Comparison of ENCODE assay signal across 22 cellular contexts in the genomic region with DNA sequence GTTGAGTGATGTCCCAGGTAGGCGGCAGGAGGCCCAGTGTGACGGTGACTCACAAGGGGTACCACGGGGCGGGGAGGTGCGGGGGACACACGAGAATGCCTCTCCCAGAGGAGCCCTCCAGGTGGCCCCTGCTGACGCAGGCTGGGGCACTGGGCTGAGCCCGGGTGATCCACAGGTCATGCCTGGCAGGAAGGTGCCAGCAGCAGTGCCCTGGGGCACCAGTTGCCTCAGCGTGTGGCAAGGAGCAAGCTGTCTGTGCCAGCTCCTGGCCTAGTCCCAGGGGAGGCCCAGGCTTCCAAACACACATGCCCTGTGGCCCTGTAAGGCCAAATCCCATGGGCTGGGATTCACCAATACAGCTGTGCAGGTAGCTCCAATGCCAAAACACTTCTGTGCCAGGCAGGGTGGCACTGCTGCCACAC. TPM values are rescaled to one million over a fixed set of nuclear protein-coding genes. Genes with fewer than 3 reads are reported as not detected.
DNase-seq lines count a peak whose midpoint lies in the region; ATAC-seq and TF ChIP-seq lines count a peak whose summit lies in the region.
"Had no signal": no experiment of that assay in that cellular context is flagged by ENCODE, and none has a peak within 500 bp of the region (broad histone marks: within the 10 kb centered on the region; RNA-seq: fewer than 3 reads in every experiment).

No MANE protein-coding gene starts in this region.

- peaks cover 34% of the 10 kb centered on the region for H3K36me3 Mint-ChIP-seq in osteocyte (ENCODE audit: unreplicated experiment)

- no peak overlapping the region for H3K9ac ChIP-seq in mammary epithelial cell (ENCODE audit: insufficient read depth, low read length)
- H3K9ac ChIP-seq in subcutaneous abdominal adipose tissue (ENCODE audit: low read length in 5 of 5): no peak overlapping the region

- H3K27me3 Mint-ChIP-seq in osteocyte (ENCODE audit: unreplicated experiment): no peaks in the 10 kb centered on the region
- H3K27me3 Mint-ChIP-seq: CD4-positive, CD25-positive, alpha-beta regulatory T cell; dendritic cell treated with granulocyte-macrophage colony-stimulating factor and Interleukin-4, amounts not matched to agents 40 ng/mL and 50 ng/mL, for 4 days had no signal

- no peak overlapping the region for H3K27ac ChIP-seq in mammary epithelial cell (ENCODE audit: insufficient read depth, low read depth, low read length)
- H3K27ac ChIP-seq in subcutaneous abdominal adipose tissue (ENCODE audit: low read depth, low read length): peak overlapping the region; percentile 76
- H3K27ac ChIP-seq: ascending aorta, vagina, WERI-Rb-1 had no signal

- peaks cover 32% of the 10 kb centered on the region for H3K4me1 Mint-ChIP-seq in osteocyte (ENCODE audit: unreplicated experiment)

- peaks cover 45% of the 10 kb centered on the region for H3K79me2 ChIP-seq in mammary epithelial cell (ENCODE audit: insufficient read depth, low read length)

- DNase-seq in NCI-H2171 (lab: John Stamatoyannopoulos, UW) (peak; percentile 17), mammary epithelial cell (peak; percentile 66), kidney tubule cell (ENCODE audit: low spot score) (peak; percentile 93), NCI-H2029 (lab: John Stamatoyannopoulos, UW) (no peak), osteocyte (ENCODE audit: extremely low spot score, unreplicated experiment) (no peak)
- DNase-seq: activated CD8-positive, alpha-beta memory T cell treated with anti-CD3 and anti-CD28 coated beads for 24 hours; activated gamma-delta T cell; CD4-positive, CD25-positive, alpha-beta regulatory T cell; IMR-90; mesenchymal stem cell; NCI-H1092 treated with DMSO at 0.1 percent for 48 hours; NCI-H510A treated with DMSO at 0.1 percent for 48 hours; WERI-Rb-1 had no signal

- dilution Hi-C loops in mammary epithelial cell (cut with HindIII; ENCODE audit: low sequenced_read_pairs): no loop called here

- H3K9me3 Mint-ChIP-seq in osteocyte (ENCODE audit: unreplicated experiment): no peaks in the 10 kb centered on the region
- H3K9me3 Mint-ChIP-seq: CD4-positive, CD25-positive, alpha-beta regulatory T cell; dendritic cell treated with granulocyte-macrophage colony-stimulating factor and Interleukin-4, amounts not matched to agents 40 ng/mL and 50 ng/mL, for 4 days; neural crest cell; stimulated activated effector memory CD8-positive, alpha-beta T cell treated with anti-CD3 and anti-CD28 coated beads, Interleukin-12 subunit alpha, Interleukin-12 subunit beta, amount 100 ng/mL, for 72 hours had no signal

- in situ Hi-C loops in mammary epithelial cell (cut with MboI; ENCODE audit: low sequenced_read_pairs in 2 of 2): no loop called here

- TF ChIP-seq CTCF in mammary epithelial cell (conservative IDR thresholded peaks at IDR 0.05 in 1 of 2, IDR thresholded peaks at IDR 0.05 in 1 of 2; ENCODE audit: extremely low read depth in 1 of 2, insufficient read depth in 1 of 2, low read depth in 1 of 2, low read length in 2 of 2) (no peak), osteocyte (IDR thresholded peaks at IDR 0.05) (no peak)

- no TSS peak for BruUV-seq in mammary epithelial cell (replicated peaks; lab: Mats Ljungman, UMichigan)

- no peak overlapping the region for H3K27ac Mint-ChIP-seq in osteocyte (ENCODE audit: unreplicated experiment)
- H3K27ac Mint-ChIP-seq: CD4-positive, CD25-positive, alpha-beta regulatory T cell; dendritic cell treated with granulocyte-macrophage colony-stimulating factor and Interleukin-4, amounts not matched to agents 40 ng/mL and 50 ng/mL, for 4 days; GM23338 had no signal

- H2AFZ ChIP-seq in mammary epithelial cell (ENCODE audit: low read depth, low read length): no peak overlapping the region
- H2AFZ ChIP-seq: GM23338 had no signal

- H3K4me1 ChIP-seq in mammary epithelial cell (ENCODE audit: insufficient read depth, low read length) (peaks cover 11% of the 10 kb centered on the region), subcutaneous abdominal adipose tissue (ENCODE audit: control insufficient read depth in 5 of 5, insufficient read depth in 5 of 5, low read length in 5 of 5) (peaks cover 0 to 62% (median 52%) of the 10 kb centered on the region in 5 donors)
- H3K4me1 ChIP-seq: ascending aorta had no signal

- no peak overlapping the region for H3K4me2 ChIP-seq in mammary epithelial cell (ENCODE audit: insufficient read depth, low read depth, low read length)
- H3K4me2 ChIP-seq: GM23338 had no signal

- CTCF ChIA-PET in mammary epithelial cell (lab: Charles Lee; ENCODE audit: low non-redundant PET): no interaction called here

- no peak overlapping the region for H3K4me3 Mint-ChIP-seq in osteocyte (ENCODE audit: unreplicated experiment)
- H3K4me3 Mint-ChIP-seq: dendritic cell treated with granulocyte-macrophage colony-stimulating factor and Interleukin-4, amounts not matched to agents 40 ng/mL and 50 ng/mL, for 4 days; GM23338; neural crest cell; stimulated activated effector memory CD8-positive, alpha-beta T cell treated with anti-CD3 and anti-CD28 coated beads, Interleukin-12 subunit alpha, Interleukin-12 subunit beta, amount 100 ng/mL, for 72 hours had no signal

- ATAC-seq in HG02763 (IDR thresholded peaks at IDR 0.05; ENCODE audit: unreplicated experiment): no peak
- ATAC-seq: GM23338; stimulated activated effector memory CD8-positive, alpha-beta T cell treated with anti-CD3 and anti-CD28 coated beads, Interleukin-12 subunit alpha, Interleukin-12 subunit beta, amount 100 ng/mL, for 72 hours had no signal

- H3K36me3 ChIP-seq in mammary epithelial cell (ENCODE audit: insufficient read depth, low read length) (peaks cover 6% of the 10 kb centered on the region), subcutaneous abdominal adipose tissue (ENCODE audit: control insufficient read depth in 5 of 5, insufficient read depth in 5 of 5, low read length in 5 of 5) (peaks cover 0 to 45% (median 39%) of the 10 kb centered on the region in 5 donors)

- WGBS in mammary epithelial cell (ENCODE audit: low coverage, missing lambda C conversion rate): 4% methylated on average over 4 of the region's 9 CpGs

- H3K4me3 ChIP-seq in mammary epithelial cell (replicated peaks in 1 of 3; ENCODE audit: insufficient read depth in 1 of 3, low read depth in 2 of 3, low read length in 3 of 3): no peak overlapping the region
- H3K4me3 ChIP-seq in subcutaneous abdominal adipose tissue (ENCODE audit: low read depth in 1 of 5, low read length in 5 of 5): no peak overlapping the region
- H3K4me3 ChIP-seq: ascending aorta, GM23338, vagina had no signal

- no peaks in the 10 kb centered on the region for H4K20me1 ChIP-seq in mammary epithelial cell (ENCODE audit: insufficient read depth, low read length)

- H3K27me3 ChIP-seq in mammary epithelial cell (ENCODE audit: insufficient read depth, low read length) (no peaks in the 10 kb centered on the region), subcutaneous abdominal adipose tissue (ENCODE audit: control insufficient read depth in 5 of 5, insufficient read depth in 4 of 5, low read length in 5 of 5) (no peaks in the 10 kb centered on the region)
- H3K27me3 ChIP-seq: ascending aorta, vagina had no signal

- H3K9me3 ChIP-seq in mammary epithelial cell (replicated peaks; ENCODE audit: insufficient read depth, low read length): no peaks in the 10 kb centered on the region
- no peaks in the 10 kb centered on the region for H3K9me3 ChIP-seq in subcutaneous abdominal adipose tissue (ENCODE audit: control insufficient read depth in 5 of 5, low read length in 5 of 5)
- H3K9me3 ChIP-seq: ascending aorta, vagina had no signal

- intact Hi-C loops in mammary epithelial cell (cut with micrococcal nuclease): no loop called here

RNA-seq across cellular contexts. Expression of a gene that starts 28.0 kb away (rescaled TPM):
- total RNA-seq in mammary epithelial cell: 100 to 1,000 TPM in 1 of 2 donors, 10 to 100 TPM in 1; 87.5 to 124 TPM
- 116 TPM for polyA plus RNA-seq in mammary epithelial cell
- 261 TPM for polyA minus RNA-seq in mammary epithelial cell
- total RNA-seq in osteocyte: 152 and 156 TPM in 2 replicates

RNA-seq across cellular contexts. Expression of a gene that starts 30.6 kb away (rescaled TPM):
- total RNA-seq in mammary epithelial cell (under 1 TPM in 1 of 2 donors, not detected in 1; 0.26 TPM), osteocyte (0.51 and 0.57 TPM in 2 replicates)
- polyA plus RNA-seq in mammary epithelial cell: not detected
- polyA minus RNA-seq in mammary epithelial cell: not detected
- total RNA-seq: ascending aorta, Daoy, vagina had no signal

RNA-seq across cellular contexts. Expression of a gene that starts 38.9 kb away (rescaled TPM):
- total RNA-seq in mammary epithelial cell (not detected), osteocyte (not detected in 2 replicates)
- polyA plus RNA-seq in mammary epithelial cell: not detected
- polyA minus RNA-seq in mammary epithelial cell: not detected
- total RNA-seq: ascending aorta; CD4-positive, CD25-positive, alpha-beta regulatory T cell; Daoy; IMR-90; vagina had no signal
- polyA plus RNA-seq: CD4-positive, CD25-positive, alpha-beta regulatory T cell; IMR-90 had no signal

Comparison
In these comparisons a context has a peak if more than half of its experiments do, and no peak if none do; other contexts are left out.
1. DNase-seq: peak in NCI-H2171 (single experiment), mammary epithelial cell (single experiment) and kidney tubule cell (single experiment); none in NCI-H2029 (single experiment) and osteocyte (single experiment).